ENCODE assay signal across 30 cellular contexts in the genomic region with DNA sequence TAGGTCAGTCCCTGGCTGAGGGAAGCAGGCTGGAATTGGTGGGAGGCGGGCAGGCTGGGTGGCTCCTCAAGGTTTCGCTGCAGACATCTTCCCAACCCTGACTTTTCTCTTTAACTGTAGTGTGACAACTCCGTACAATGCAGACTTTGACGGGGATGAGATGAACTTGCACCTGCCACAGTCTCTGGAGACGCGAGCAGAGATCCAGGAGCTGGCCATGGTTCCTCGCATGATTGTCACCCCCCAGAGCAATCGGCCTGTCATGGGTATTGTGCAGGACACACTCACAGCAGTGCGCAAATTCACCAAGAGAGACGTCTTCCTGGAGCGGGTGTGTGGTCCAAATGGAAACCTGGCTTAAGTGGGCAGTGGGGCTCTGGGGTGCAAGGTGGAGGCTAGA. TPM values are rescaled to one million over a fixed set of nuclear protein-coding genes. Genes with fewer than 3 reads are reported as not detected.
"Had no signal": no experiment of that assay in that cellular context is flagged by ENCODE, and none has a peak within 500 bp of the region (broad histone marks: within the 10 kb centered on the region; RNA-seq: fewer than 3 reads in every experiment).

No MANE protein-coding gene starts in this region.

- H3K4me1 Mint-ChIP-seq: activated B cell treated with CpG ODN at 0.5 μM for 24 hours had no signal

- H3K4me3 ChIP-seq: cardiac muscle cell, SJSA1 had no signal

- FAIRE-seq: astrocyte, RCC 7860 had no signal

- H3K9me3 ChIP-seq: SJSA1 had no signal

- H3K27me3 ChIP-seq: cardiac muscle cell, SJSA1 had no signal

- H3K4me3 Mint-ChIP-seq: activated B cell treated with CpG ODN at 0.5 μM for 24 hours; activated CD8-positive, alpha-beta T cell treated with anti-CD3 and anti-CD28 coated beads, Interleukin-2, amount 10 ng/mL, durations not matched to agents 7 days and 5 days; activated naive CD8-positive, alpha-beta T cell; activated T-helper 1 cell treated with anti-CD3 and anti-CD28 coated beads, Interleukin-12 subunit alpha, Interleukin-12 subunit beta, Interleukin-2, Interleukin-4 antibody, amounts not matched to agents 30 ng/mL and 10 ng/mL and 1 ng/mL, durations not matched to agents 14 hours and 24 hours and 36 hours; brain had no signal

- H3K27ac ChIP-seq: cardiac muscle cell, SJSA1 had no signal

- H3K4me1 ChIP-seq: SJSA1 had no signal

- H3K27me3 Mint-ChIP-seq: activated B cell treated with CpG ODN at 0.5 μM for 24 hours; activated naive CD8-positive, alpha-beta T cell; brain had no signal

- DNase-seq: activated B cell treated with CpG ODN at 0.5 μM for 24 hours; activated CD4-positive, alpha-beta T cell treated with anti-CD3 and anti-CD28 coated beads for 1 hour; activated CD4-positive, alpha-beta T cell treated with anti-CD3 and anti-CD28 coated beads, Interleukin-2, amount 50 U/mL, for 4 hours; activated CD8-positive, alpha-beta memory T cell treated with anti-CD3 and anti-CD28 coated beads, Interleukin-2, amount 50 U/mL, for 48 hours; activated CD8-positive, alpha-beta T cell treated with anti-CD3 and anti-CD28 coated beads, Interleukin-2, amount 10 ng/mL, durations not matched to agents 7 days and 5 days; activated effector memory CD4-positive, alpha-beta T cell treated with Interleukin-2 at 50 U/mL for 16 hours; activated naive CD4-positive, alpha-beta T cell; activated T-cell treated with anti-CD3 and anti-CD28 coated beads, Interleukin-2, amount 50 U/mL, for 1 hour; amygdala; KG1; NCI-H1048; NCI-H146; NCI-H187 treated with DMSO at 0.1 percent for 48 hours; NCI-H2081 treated with DMSO at 0.1 percent for 48 hours; NCI-H446; NCI-H524; PC-3; SHP77; SW 1271 had no signal

- H3K27ac Mint-ChIP-seq: activated B cell treated with CpG ODN at 0.5 μM for 24 hours; activated CD8-positive, alpha-beta T cell treated with anti-CD3 and anti-CD28 coated beads, Interleukin-2, amount 10 ng/mL, durations not matched to agents 7 days and 5 days; activated naive CD8-positive, alpha-beta T cell; activated T-helper 1 cell treated with anti-CD3 and anti-CD28 coated beads, Interleukin-12 subunit alpha, Interleukin-12 subunit beta, Interleukin-2, Interleukin-4 antibody, amounts not matched to agents 30 ng/mL and 10 ng/mL and 1 ng/mL, durations not matched to agents 14 hours and 24 hours and 36 hours had no signal

- H3K9me3 Mint-ChIP-seq: activated B cell treated with CpG ODN at 0.5 μM for 24 hours; activated T-helper 1 cell treated with anti-CD3 and anti-CD28 coated beads, Interleukin-12 subunit alpha, Interleukin-12 subunit beta, Interleukin-2, Interleukin-4 antibody, amounts not matched to agents 30 ng/mL and 10 ng/mL and 1 ng/mL, durations not matched to agents 14 hours and 24 hours and 36 hours; brain had no signal

- ATAC-seq: activated CD8-positive, alpha-beta T cell treated with anti-CD3 and anti-CD28 coated beads, Interleukin-2, amount 10 ng/mL, durations not matched to agents 7 days and 5 days; PC-3; SK-N-SH treated with all-trans-retinoic acid at 6 μM for 48 hours had no signal

RNA-seq across cellular contexts. Expression of a gene that starts 17.9 kb away (rescaled TPM):
- total RNA-seq: activated B cell treated with CpG ODN at 0.5 μM for 24 hours; activated CD8-positive, alpha-beta T cell treated with anti-CD3 and anti-CD28 coated beads, Interleukin-2, amount 10 ng/mL, durations not matched to agents 7 days and 5 days; activated T-helper 1 cell treated with anti-CD3 and anti-CD28 coated beads, Interleukin-12 subunit alpha, Interleukin-12 subunit beta, Interleukin-2, Interleukin-4 antibody, amounts not matched to agents 30 ng/mL and 10 ng/mL and 1 ng/mL, durations not matched to agents 14 hours and 24 hours and 36 hours; astrocyte; cardiac muscle cell; LHCN-M2; M059J; PC-3; SJSA1; T-helper 1 cell treated with Interleukin-12 subunit alpha and Interleukin-12 subunit beta and Interleukin-4 antibody, amounts not matched to agents 30 ng/mL and 1 ng/mL, for 36 hours had no signal
